In genomic region chr11:127470485-127470884, GRCh38 we compare ENCODE assay signal across 8 cellular contexts.
DNase-seq lines count a peak whose midpoint lies in the region; ATAC-seq and TF ChIP-seq lines count a peak whose summit lies in the region.

No MANE protein-coding gene starts in this region.

- H3K36me3 ChIP-seq in Karpas-422 (ENCODE audit: insufficient read depth, low read length), result no peaks in the 10 kb centered on the region

- no peaks in the 10 kb centered on the region for H3K79me2 ChIP-seq in Karpas-422 (ENCODE audit: low read length)

- peak; percentile 2 for TF ChIP-seq CTCF in epithelial cell of esophagus (IDR thresholded peaks at IDR 0.05; ENCODE audit: insufficient read depth, low read depth, low read length, missing control alignments)
- no peak for TF ChIP-seq CTCF in RWPE1 (conservative IDR thresholded peaks at IDR 0.05; ENCODE audit: low read depth)

- H3K27me3 ChIP-seq in Karpas-422 (ENCODE audit: low read length), result no peaks in the 10 kb centered on the region

- ATAC-seq in GM18907 (IDR thresholded peaks at IDR 0.05; ENCODE audit: unreplicated experiment) (peak; percentile 92), GM21360 (IDR thresholded peaks at IDR 0.05; ENCODE audit: unreplicated experiment) (no peak)

- no peaks in the 10 kb centered on the region for H3K4me1 ChIP-seq in Karpas-422 (ENCODE audit: low read length)

- H3K9me2 ChIP-seq in Karpas-422 (replicated peaks; ENCODE audit: insufficient read depth, low read length), result no peaks in the 10 kb centered on the region

- no peaks in the 10 kb centered on the region for H4K20me1 ChIP-seq in Karpas-422 (ENCODE audit: insufficient read depth, low read depth, low read length)

- POLR2A ChIA-PET in RWPE1 (lab: Yijun Ruan, JAX; ENCODE audit: low non-redundant PET), result no interaction called here

- no peak overlapping the region for H3K27ac ChIP-seq in Karpas-422 (ENCODE audit: low read length)
- H3K27ac ChIP-seq in RWPE1, result no peak overlapping the region

- H3K4me3 ChIP-seq in Karpas-422 (ENCODE audit: low read length) (no peak overlapping the region), epithelial cell of esophagus (ENCODE audit: low read length) (no peak overlapping the region)

- H3K4me2 ChIP-seq in Karpas-422 (ENCODE audit: low read depth, low read length, poor library complexity, severe bottlenecking), result no peak overlapping the region

- H3K9me3 ChIP-seq in Karpas-422 (ENCODE audit: low read length), result no peaks in the 10 kb centered on the region

- CTCF ChIA-PET in RWPE1 (lab: Yijun Ruan, JAX), result no interaction called here

- DNase-seq in AG08396 (ENCODE audit: low spot score) (peak; percentile 11), Karpas-422 (peak; percentile 46), epithelial cell of esophagus (ENCODE audit: low read depth) (no peak), RWPE1 (ENCODE audit: low spot score) (no peak), anterior cingulate cortex (lab: John Stamatoyannopoulos, UW) (no peak), head of caudate nucleus (no peak)

- intact Hi-C loops in head of caudate nucleus (cut with DNase I), result no loop called here

- no peak overlapping the region for H3K9ac ChIP-seq in Karpas-422 (ENCODE audit: low read length)

- H2AFZ ChIP-seq in Karpas-422 (ENCODE audit: low read length), result no peak overlapping the region

Comparison
In these comparisons a context has a peak if more than half of its experiments do, and no peak if none do; other contexts are left out.
1. DNase-seq: peak in AG08396 (single experiment) and Karpas-422 (single experiment); none in epithelial cell of esophagus (single experiment), RWPE1 (single experiment), anterior cingulate cortex (0 of 58) and head of caudate nucleus (0 of 42).